Comparison of ENCODE assay signal across 11 cellular contexts in genomic region chr20:21182832-21183563, GRCh38. TPM values are rescaled to one million over a fixed set of nuclear protein-coding genes. Genes with fewer than 3 reads are reported as not detected.
DNase-seq lines count a peak whose midpoint lies in the region; ATAC-seq and TF ChIP-seq lines count a peak whose summit lies in the region.
"Had no signal": no experiment of that assay in that cellular context is flagged by ENCODE, and none has a peak within 500 bp of the region (broad histone marks: within the 10 kb centered on the region; RNA-seq: fewer than 3 reads in every experiment).

No MANE protein-coding gene starts in this region.

- TF ChIP-seq CTCF in PC-3 (conservative IDR thresholded peaks at IDR 0.05; ENCODE audit: low read depth, low read length) (no peak), epithelial cell of proximal tubule (conservative IDR thresholded peaks at IDR 0.05; ENCODE audit: low read depth, low read length) (no peak), spleen (IDR thresholded peaks at IDR 0.05 in 8 of 11, conservative IDR thresholded peaks at IDR 0.05 in 3 of 11) (no peak), testis (IDR thresholded peaks at IDR 0.05) (no peak)

- H3K27me3 ChIP-seq in PC-3 (ENCODE audit: low read length) = no peaks in the 10 kb centered on the region
- no peaks in the 10 kb centered on the region for H3K27me3 ChIP-seq in spleen (replicated peaks in 1 of 7)
- H3K27me3 ChIP-seq in testis = no peaks in the 10 kb centered on the region

- H3K4me1 Mint-ChIP-seq in activated T-cell treated with anti-CD3 and anti-CD28 coated beads, Interleukin-2, amount 50 U/mL, for 72 hours (ENCODE audit: low read depth) = no peaks in the 10 kb centered on the region

- H3K4me1 ChIP-seq in PC-3 (ENCODE audit: insufficient read depth, low read length) (peaks cover 40% of the 10 kb centered on the region), spleen (no peaks in the 10 kb centered on the region), testis (no peaks in the 10 kb centered on the region)

- ATAC-seq in PC-3 = peak; percentile 96
- ATAC-seq in activated T-cell treated with anti-CD3 and anti-CD28 coated beads, Interleukin-2, amount 50 U/mL, for 72 hours (replicated peaks in 1 of 2) = no peak

- no peaks in the 10 kb centered on the region for H4K20me1 ChIP-seq in PC-3 (ENCODE audit: low read length)

- H3K4me2 ChIP-seq in PC-3 (ENCODE audit: low read length) = peak overlapping the region; percentile 91

- no peaks in the 10 kb centered on the region for H3K79me2 ChIP-seq in PC-3 (ENCODE audit: low read length)

- H3K9me3 Mint-ChIP-seq in activated T-cell treated with anti-CD3 and anti-CD28 coated beads, Interleukin-2, amount 50 U/mL, for 72 hours = no peaks in the 10 kb centered on the region

- intact Hi-C loops in PC-3 (cut with micrococcal nuclease) (loop anchor here (1.0 to 5.0 kb wide), 3 partner anchors 44 to 94 kb away; no protein-coding TSS in a partner anchor), spleen (cut with DNase I; ENCODE audit: low total_unique reads) (no loop called here), testis (cut with DNase I; ENCODE audit: low total_unique reads) (no loop called here)

- H3K9ac ChIP-seq in PC-3 (ENCODE audit: low read length) = peak overlapping the region; percentile 83

- H3K4me3 ChIP-seq in PC-3 (ENCODE audit: low read length) (peak overlapping the region; percentile 52), epithelial cell of proximal tubule (ENCODE audit: low read depth, low read length) (no peak overlapping the region), spleen (no peak overlapping the region), testis (no peak overlapping the region)

- TF ChIP-seq POLR2A in spleen (IDR thresholded peaks at IDR 0.05) (no peak), testis (IDR thresholded peaks at IDR 0.05) (no peak)

- H2AFZ ChIP-seq in PC-3 (ENCODE audit: low read length) = peak overlapping the region; percentile 27; the same call in 1 of the 2 replicates

- no peaks in the 10 kb centered on the region for H3K27me3 Mint-ChIP-seq in activated T-cell treated with anti-CD3 and anti-CD28 coated beads, Interleukin-2, amount 50 U/mL, for 72 hours (ENCODE audit: low read depth)

- no peak overlapping the region for H3K4me3 Mint-ChIP-seq in activated T-cell treated with anti-CD3 and anti-CD28 coated beads, Interleukin-2, amount 50 U/mL, for 72 hours

- H3K9me2 ChIP-seq in PC-3 (replicated peaks; ENCODE audit: low read length) = no peaks in the 10 kb centered on the region

- peaks cover 22% of the 10 kb centered on the region for H3F3A ChIP-seq in PC-3 (ENCODE audit: low read length, unreplicated experiment)

- H3K9me3 ChIP-seq in PC-3 (ENCODE audit: low read length) (no peaks in the 10 kb centered on the region), spleen (peaks cover 0 to 2% (median under 1%) of the 10 kb centered on the region in 8 donors), testis (no peaks in the 10 kb centered on the region)

- BruUV-seq in PC-3 (replicated peaks; lab: Mats Ljungman, UMichigan) = no TSS peak

- H3K27ac Mint-ChIP-seq in activated T-cell treated with anti-CD3 and anti-CD28 coated beads, Interleukin-2, amount 50 U/mL, for 72 hours = no peak overlapping the region

- POLR2A ChIA-PET in PC-3 (lab: Charles Lee; ENCODE audit: unreplicated experiment) = interaction anchor here (0.6 kb wide), 1 partner anchor 8 kb away, joined by 5 read pairs; no protein-coding TSS in a partner anchor

- H3K27ac ChIP-seq in PC-3 (ENCODE audit: low read length) (peak overlapping the region; percentile 99), spleen (peak overlapping the region in 1 of 8 donors; percentile 22), testis (no peak overlapping the region)

- CTCF ChIA-PET in PC-3 (lab: Charles Lee) = interaction anchor here (0.6 to 1.3 kb wide), 4 partner anchors 52 to 57 kb away, joined by 3 to 7 read pairs (median 5); partner anchors contain the start of gene KIZ

- DNase-seq in EL = peak; percentile 95
- DNase-seq in PC-3 = peak; percentile 96
- DNase-seq in epithelial cell of proximal tubule (ENCODE audit: low read depth) = peak; percentile 32
- DNase-seq in renal cortical epithelial cell (ENCODE audit: low read depth) = peak; percentile 92
- no peak for DNase-seq in islet precursor cell
- no peak for DNase-seq in spleen
- no peak for DNase-seq in activated T-cell treated with anti-CD3 and anti-CD28 coated beads, Interleukin-2, amount 50 U/mL, for 72 hours
- no peak for DNase-seq in testis
- DNase-seq: activated CD8-positive, alpha-beta memory T cell treated with anti-CD3 and anti-CD28 coated beads, Interleukin-2, amount 50 U/mL, for 4 hours; effector CD8-positive, alpha-beta T cell; GF-D8 had no signal

- peaks cover 0 to 1% of the 10 kb centered on the region in 2 donors for H3K36me3 Mint-ChIP-seq in activated T-cell treated with anti-CD3 and anti-CD28 coated beads, Interleukin-2, amount 50 U/mL, for 72 hours (ENCODE audit: insufficient read depth in 2 of 2)

- 76 to 91% (median 84%) methylated on average over 7 of the region's 7 CpGs for WGBS in spleen, 5 donors
- WGBS in testis, 2 donors = 66 to 68% methylated on average over 7 of the region's 7 CpGs

- H3K36me3 ChIP-seq in PC-3 (ENCODE audit: low read depth, low read length) (no peaks in the 10 kb centered on the region), spleen (peaks cover 0 to 19% (median 0%) of the 10 kb centered on the region in 6 donors), testis (ENCODE audit: low read depth, missing control alignments) (no peaks in the 10 kb centered on the region)

RNA-seq across cellular contexts. Expression of gene KIZ, which starts 57.1 kb away (rescaled TPM):
- total RNA-seq in PC-3 (2014; rRNA removed) (10.3 and 13.4 TPM in 2 replicates), epithelial cell of proximal tubule (3.1 and 4.7 TPM in 2 replicates), renal cortical epithelial cell (3.3 and 20.4 TPM in 2 replicates), spleen (10 to 100 TPM; 18.6 to 57.9 (median 29.4) TPM), testis (10 to 100 TPM; 73.3 to 76.7 TPM)
- polyA plus RNA-seq in spleen (10 to 100 TPM in 2 of 3 donors, 1 to 10 TPM in 1; 9.5 to 11.7 (median 10.8) TPM), testis (ENCODE audit: insufficient read depth, low read depth, low replicate concordance) (41.4 TPM)
- total RNA-seq in activated T-cell treated with anti-CD3 and anti-CD28 coated beads, Interleukin-2, amount 50 U/mL, for 72 hours = 10 to 100 TPM; 24.0 to 30.9 TPM

Comparison
In these comparisons a context has a peak if more than half of its experiments do, and no peak if none do; other contexts are left out.
1. DNase-seq: peak in EL (single experiment), PC-3 (single experiment), epithelial cell of proximal tubule (single experiment) and renal cortical epithelial cell (single experiment); none in islet precursor cell (single experiment), spleen (single experiment), activated T-cell treated with anti-CD3 and anti-CD28 coated beads, Interleukin-2, amount 50 U/mL, for 72 hours (0 of 2) and testis (single experiment).